6 cellular contexts compared by ENCODE assay signal in the genomic region with DNA sequence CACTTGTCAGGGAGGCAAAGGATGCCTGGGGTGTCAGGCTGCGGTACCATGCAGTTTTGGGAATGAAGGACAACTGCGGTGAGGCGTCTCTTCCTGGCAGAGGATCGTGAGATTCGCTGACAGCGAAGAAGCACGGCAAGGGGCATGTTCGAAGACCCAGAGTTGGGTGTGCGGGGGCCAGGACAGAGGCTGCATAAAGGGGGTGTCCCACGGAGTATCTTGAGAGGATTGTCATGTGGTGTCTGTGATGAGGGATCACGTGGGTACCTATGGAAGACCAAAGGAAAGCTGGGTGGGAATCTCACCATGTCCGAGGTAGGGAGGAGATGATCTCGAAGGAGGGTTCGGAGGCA. TPM values are rescaled to one million over a fixed set of nuclear protein-coding genes. Genes with fewer than 3 reads are reported as not detected.
DNase-seq lines count a peak whose midpoint lies in the region; ATAC-seq, FAIRE-seq and TF ChIP-seq lines count a peak whose summit lies in the region.

No MANE protein-coding gene starts in this region.

- intact Hi-C loops in heart right ventricle (cut with DNase I), result loop anchor here in 1 of 10 donors (5.0 kb wide), 1 partner anchor 37 kb away; no protein-coding TSS in a partner anchor
- intact Hi-C loops in transverse colon (cut with DNase I; ENCODE audit: low total_unique reads), result no loop called here

- H3K4me2 ChIP-seq in OCI-LY3 (ENCODE audit: low read length), result peak overlapping the region; percentile 99

- no peaks in the 10 kb centered on the region for H4K20me1 ChIP-seq in OCI-LY3 (ENCODE audit: insufficient read depth, low read length)

- no peak for TF ChIP-seq EP300 in transverse colon (IDR thresholded peaks at IDR 0.05; ENCODE audit: low read depth)

- DNase-seq in heart right ventricle (peak in 1 of 2 donors; percentile 13), transverse colon (no peak), frontal cortex (ENCODE audit: low spot score in 2 of 2) (no peak), urothelium cell line (ENCODE audit: low spot score) (no peak)

- H3K9me3 ChIP-seq in ES-I3 (ENCODE audit: control insufficient read depth, insufficient read depth, low read length) (no peaks in the 10 kb centered on the region), OCI-LY3 (ENCODE audit: insufficient read depth, low read length) (peaks cover under 1% of the 10 kb centered on the region; the same call in 1 of the 2 replicates), heart right ventricle (no peaks in the 10 kb centered on the region), transverse colon (no peaks in the 10 kb centered on the region)

- H3K79me2 ChIP-seq in OCI-LY3 (ENCODE audit: low read length), result peaks cover 40% of the 10 kb centered on the region

- 14% methylated on average over 14 of the region's 14 CpGs for WGBS in heart right ventricle, 2 donors
- WGBS in transverse colon (ENCODE audit: low coverage in 1 of 2), 2 donors, result 10% methylated on average over 14 of the region's 14 CpGs; no CpG with 5 or more reads in 1 of the 2 donors

- H3K36me3 ChIP-seq in ES-I3 (ENCODE audit: insufficient read depth, low read length) (peaks cover 9% of the 10 kb centered on the region; the same call in 1 of the 2 replicates), OCI-LY3 (replicated peaks; ENCODE audit: low read depth, low read length) (peaks cover 4% of the 10 kb centered on the region), heart right ventricle (peaks cover 0 to 28% (median 0%) of the 10 kb centered on the region in 9 donors), transverse colon (no peaks in the 10 kb centered on the region)

- peak in 3 of 8 donors; percentile 1 to 15 (median 7) for ATAC-seq in heart right ventricle

- TF ChIP-seq CTCF in OCI-LY3 (IDR thresholded peaks at IDR 0.05; ENCODE audit: low read depth, low read length), result no peak
- TF ChIP-seq CTCF in heart right ventricle (IDR thresholded peaks at IDR 0.05), result no peak
- no peak for TF ChIP-seq CTCF in transverse colon (IDR thresholded peaks at IDR 0.05)

- peaks cover 14% of the 10 kb centered on the region; the same call in 1 of the 2 replicates for H3K4me1 ChIP-seq in ES-I3 (ENCODE audit: insufficient read depth, low read length)
- H3K4me1 ChIP-seq in OCI-LY3 (ENCODE audit: low read length), result peaks cover 17% of the 10 kb centered on the region
- peaks cover 0 to 47% (median 40%) of the 10 kb centered on the region in 9 donors for H3K4me1 ChIP-seq in heart right ventricle
- peaks cover 4 to 31% (median 12%) of the 10 kb centered on the region in 4 donors for H3K4me1 ChIP-seq in transverse colon

- H3K4me3 ChIP-seq in OCI-LY3 (ENCODE audit: low read length) (peak overlapping the region; percentile 90), heart right ventricle (peak overlapping the region; percentile 69 to 98 (median 89)), transverse colon (peak overlapping the region; percentile 58 to 95 (median 87))

- in situ Hi-C loops in transverse colon (cut with MboI; ENCODE audit: low pct_ligation_motif_present in 1 of 4, low pct_unique_long_range_greater_than_20kb in 1 of 4, low sequenced_read_pairs in 3 of 4), result no loop called here

- no peak overlapping the region; the same call in 1 of the 2 replicates for H2AFZ ChIP-seq in OCI-LY3 (ENCODE audit: low read depth, low read length)

- no peak for FAIRE-seq in frontal cortex (lab: Jason Lieb, UNC)
- FAIRE-seq in urothelium cell line (lab: Jason Lieb, UNC), result no peak

- H3K9ac ChIP-seq in ES-I3 (ENCODE audit: low read depth, low read length) (peak overlapping the region; percentile 68), OCI-LY3 (ENCODE audit: low read length) (peak overlapping the region; percentile 73)

- H3K27me3 ChIP-seq in OCI-LY3 (ENCODE audit: low read depth, low read length) (no peaks in the 10 kb centered on the region), heart right ventricle (no peaks in the 10 kb centered on the region), transverse colon (no peaks in the 10 kb centered on the region)

- no peak overlapping the region for H3K27ac ChIP-seq in OCI-LY3 (ENCODE audit: low read length)
- H3K27ac ChIP-seq in heart right ventricle, result peak overlapping the region in 9 of 10 donors; percentile 67 to 91 (median 83)
- H3K27ac ChIP-seq in transverse colon, result peak overlapping the region; percentile 82 to 91 (median 85)

- no peak for TF ChIP-seq POLR2A in transverse colon (IDR thresholded peaks at IDR 0.05)

RNA-seq across cellular contexts. Expression of a gene that starts 0.4 kb away (rescaled TPM):
- total RNA-seq in heart right ventricle (10 to 100 TPM; 15.4 to 26.0 (median 20.1) TPM), transverse colon (10 to 100 TPM in 3 of 4 donors, 1 to 10 TPM in 1; 9.6 to 19.9 (median 18.9) TPM), frontal cortex (8.6 TPM)
- 10 to 100 TPM in 1 of 2 donors, 1 to 10 TPM in 1; 7.0 to 15.8 TPM for polyA plus RNA-seq in heart right ventricle

RNA-seq across cellular contexts. Expression of a gene that starts 18.5 kb away (rescaled TPM):
- total RNA-seq in heart right ventricle (10 to 100 TPM; 55.9 to 87.3 (median 66.4) TPM), transverse colon (10 to 100 TPM; 29.9 to 67.3 (median 52.3) TPM), frontal cortex (26.5 TPM)
- polyA plus RNA-seq in heart right ventricle, result 100 to 1,000 TPM in 1 of 2 donors, 10 to 100 TPM in 1; 92.0 to 122 TPM

RNA-seq across cellular contexts. Expression of a gene that starts 40.9 kb away (rescaled TPM):
- total RNA-seq in heart right ventricle (1 to 10 TPM in 9 of 10 donors, under 1 TPM in 1; 0.98 to 6.8 (median 1.8) TPM), transverse colon (1 to 10 TPM in 3 of 4 donors, not detected in 1; 2.6 to 6.0 (median 4.8) TPM), frontal cortex (22.0 TPM)
- 1 to 10 TPM; 1.1 to 2.0 TPM for polyA plus RNA-seq in heart right ventricle

RNA-seq across cellular contexts. Expression of a gene that starts 47.7 kb away (rescaled TPM):
- total RNA-seq in heart right ventricle (under 1 TPM in 7 of 10 donors, not detected in 3; 0.30 to 0.85 (median 0.52) TPM), transverse colon (1 to 10 TPM in 2 of 4 donors, not detected in 2; 1.6 to 2.1 TPM), frontal cortex (not detected)
- polyA plus RNA-seq in heart right ventricle, result 1 to 10 TPM in 1 of 2 donors, under 1 TPM in 1; 0.39 to 1.3 TPM

RNA-seq across cellular contexts. Expression of a gene that starts 53.6 kb away (rescaled TPM):
- total RNA-seq in heart right ventricle (1 to 10 TPM in 2 of 10 donors, under 1 TPM in 8; 0.44 to 1.2 (median 0.77) TPM), transverse colon (1 to 10 TPM in 2 of 4 donors, not detected in 2; 1.7 to 3.1 TPM), frontal cortex (7.7 TPM)
- 1 to 10 TPM in 1 of 2 donors, under 1 TPM in 1; 0.39 to 1.5 TPM for polyA plus RNA-seq in heart right ventricle
